ENCODE assay signal across 10 cellular contexts in genomic region chr1:46496505-46496904, GRCh38. TPM values are rescaled to one million over a fixed set of nuclear protein-coding genes. Genes with fewer than 3 reads are reported as not detected.
"Had no signal": no experiment of that assay in that cellular context is flagged by ENCODE, and none has a peak within 500 bp of the region (broad histone marks: within the 10 kb centered on the region; RNA-seq: fewer than 3 reads in every experiment).

No MANE protein-coding gene starts in this region.

- H3K4me2 ChIP-seq: GM23338 had no signal

- H3K9me3 ChIP-seq: HAP-1 had no signal

- H2AFZ ChIP-seq: GM23338 had no signal

- FAIRE-seq: HepG2 had no signal

- H3K27ac ChIP-seq: HL-60 had no signal

- H3K4me3 ChIP-seq: GM23338, HAP-1 had no signal

- ATAC-seq: GM23338, HCT116, HepG2 had no signal

- H3K36me3 ChIP-seq: HAP-1 had no signal

- DNase-seq: H7, KG1 had no signal

RNA-seq across cellular contexts. Expression of gene DMBX1, which starts 6.9 kb away (rescaled TPM):
- total RNA-seq: GM23338, HepG2, HT1080 had no signal
- polyA plus RNA-seq: HepG2, IgD-negative memory B cell had no signal

RNA-seq across cellular contexts. Expression of gene KNCN, which starts 54.9 kb away (rescaled TPM):
- total RNA-seq: GM23338, H4, H7, HepG2, HT1080 had no signal
- polyA plus RNA-seq: GM23338, HepG2, IgD-negative memory B cell had no signal
